Comparison of ENCODE assay signal across 1 cellular context in the genomic region with DNA sequence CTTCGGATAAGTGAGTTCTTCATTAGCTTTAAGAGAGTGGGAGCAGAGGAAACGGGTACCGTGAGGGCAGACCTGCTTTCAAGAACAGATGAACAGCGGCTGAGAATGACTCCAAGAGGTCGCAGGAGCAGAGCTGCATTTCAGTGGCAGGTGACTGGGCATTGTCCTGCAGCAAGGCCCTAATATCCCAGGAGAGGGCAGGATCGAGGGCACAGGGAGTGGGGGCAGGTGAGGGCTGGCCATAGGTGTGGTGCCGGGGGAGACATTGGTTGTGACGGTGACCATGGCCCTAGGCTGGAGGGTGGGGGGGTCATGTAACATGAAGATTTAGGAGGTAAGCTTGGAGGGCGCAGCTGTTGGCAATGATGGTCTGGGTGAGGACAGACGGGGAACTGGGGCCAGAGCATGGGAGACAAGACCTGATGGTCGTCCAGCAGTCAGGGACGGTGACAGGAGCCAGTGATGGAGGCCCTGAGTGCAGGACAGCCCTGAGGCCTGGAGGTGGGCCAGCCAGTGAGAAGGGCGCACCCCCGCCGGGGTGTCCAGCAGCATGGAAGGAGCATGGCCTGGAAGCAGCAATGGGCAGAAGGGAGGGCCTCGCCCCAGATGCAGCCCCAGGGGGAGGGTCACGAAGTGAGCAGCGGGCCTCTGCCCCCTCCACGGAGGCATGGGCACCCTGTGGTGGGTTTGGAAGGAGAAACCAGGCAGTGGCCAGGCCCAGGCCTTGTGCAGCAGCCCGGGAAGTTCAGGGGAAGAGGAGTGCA.
TF ChIP-seq lines count a peak whose summit lies in the region.

No MANE protein-coding gene starts in this region.

TF ChIP-seq in K562, 482 proteins besides CTCF, POLR2A, EP300 and RAD21:
- TF ChIP-seq ZNF253 (CRISPR knock-in tag; conservative IDR thresholded peaks at IDR 0.05) (no peak), POLR2B (IDR thresholded peaks at IDR 0.05; ENCODE audit: low read depth, partially characterized antibody) (no peak), POLR2G (IDR thresholded peaks at IDR 0.05; ENCODE audit: low read depth, low read length) (peak; percentile 62), MCM2 (IDR thresholded peaks at IDR 0.05; ENCODE audit: low read depth) (no peak), EP400 (IDR thresholded peaks at IDR 0.05) (no peak), HNRNPUL1 (IDR thresholded peaks at IDR 0.05; ENCODE audit: low read length) (no peak), DMBX1 (CRISPR knock-in tag; IDR thresholded peaks at IDR 0.05; ENCODE audit: borderline replicate concordance) (no peak), ZNF699 (CRISPR knock-in tag; IDR thresholded peaks at IDR 0.05; ENCODE audit: insufficient replicate concordance) (no peak)
- TF ChIP-seq, protein P1, sequence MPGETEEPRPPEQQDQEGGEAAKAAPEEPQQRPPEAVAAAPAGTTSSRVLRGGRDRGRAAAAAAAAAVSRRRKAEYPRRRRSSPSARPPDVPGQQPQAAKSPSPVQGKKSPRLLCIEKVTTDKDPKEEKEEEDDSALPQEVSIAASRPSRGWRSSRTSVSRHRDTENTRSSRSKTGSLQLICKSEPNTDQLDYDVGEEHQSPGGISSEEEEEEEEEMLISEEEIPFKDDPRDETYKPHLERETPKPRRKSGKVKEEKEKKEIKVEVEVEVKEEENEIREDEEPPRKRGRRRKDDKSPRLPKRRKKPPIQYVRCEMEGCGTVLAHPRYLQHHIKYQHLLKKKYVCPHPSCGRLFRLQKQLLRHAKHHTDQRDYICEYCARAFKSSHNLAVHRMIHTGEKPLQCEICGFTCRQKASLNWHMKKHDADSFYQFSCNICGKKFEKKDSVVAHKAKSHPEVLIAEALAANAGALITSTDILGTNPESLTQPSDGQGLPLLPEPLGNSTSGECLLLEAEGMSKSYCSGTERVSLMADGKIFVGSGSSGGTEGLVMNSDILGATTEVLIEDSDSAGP (CRISPR knock-in tag; IDR thresholded peaks at IDR 0.05), result no peak
